In genomic region chr3:87494264-87494663, GRCh38 we compare ENCODE assay signal across 9 cellular contexts.
"Had no signal": no experiment of that assay in that cellular context is flagged by ENCODE, and none has a peak within 500 bp of the region (broad histone marks: within the 10 kb centered on the region; RNA-seq: fewer than 3 reads in every experiment).

No MANE protein-coding gene starts in this region.

- DNase-seq: GM23248, GOT3, H7, IMR-90, KBM-7 had no signal

- H3K4me1 ChIP-seq: HAP-1 had no signal

- FAIRE-seq: HTR-8/SVneo had no signal

- H3K4me2 ChIP-seq: KMS-11 had no signal

- H3K4me3 ChIP-seq: GM23248, HAP-1 had no signal

- H2AFZ ChIP-seq: GM23248 had no signal

- H3K36me3 ChIP-seq: HAP-1 had no signal

- H3K9ac ChIP-seq: GM23248, KMS-11 had no signal

- H3K27ac ChIP-seq: GM23248, KMS-11 had no signal

- H3K9me3 ChIP-seq: HAP-1 had no signal

- ATAC-seq: HCT116 had no signal
